ENCODE assay signal across 8 cellular contexts in genomic region chr12:85279449-85280137, GRCh38. TPM values are rescaled to one million over a fixed set of nuclear protein-coding genes. Genes with fewer than 3 reads are reported as not detected.
A peak's percentile ranks its signal among the peaks of the same experiment; 100 is the strongest.
DNase-seq lines count a peak whose midpoint lies in the region; ATAC-seq and TF ChIP-seq lines count a peak whose summit lies in the region.

No MANE protein-coding gene starts in this region.

- H3K9me3 ChIP-seq in SK-N-MC (ENCODE audit: low read depth, low read length) (no peaks in the 10 kb centered on the region), left ventricle myocardium inferior (replicated peaks) (no peaks in the 10 kb centered on the region)

- TF ChIP-seq CTCF in left ventricle myocardium inferior (IDR thresholded peaks at IDR 0.05; ENCODE audit: borderline replicate concordance), result no peak
- no peak for TF ChIP-seq CTCF in retinal pigment epithelial cell (conservative IDR thresholded peaks at IDR 0.05; ENCODE audit: low read depth, low read length)
- no peak for TF ChIP-seq CTCF in GM20000 (IDR thresholded peaks at IDR 0.05; ENCODE audit: extremely low read depth, missing control alignments)

- no peaks in the 10 kb centered on the region for H3K36me3 ChIP-seq in SK-N-MC (ENCODE audit: insufficient read depth, low read length)
- no peaks in the 10 kb centered on the region for H3K36me3 ChIP-seq in left ventricle myocardium inferior

- peaks cover 100% of the 10 kb centered on the region for H3K27me3 ChIP-seq in left ventricle myocardium inferior (ENCODE audit: low read depth)

- no peak overlapping the region for H3K27ac ChIP-seq in SK-N-MC
- no peak overlapping the region for H3K27ac ChIP-seq in left ventricle myocardium inferior (replicated peaks)

- intact Hi-C loops in left ventricle myocardium inferior (cut with micrococcal nuclease), result no loop called here

- H3K4me1 ChIP-seq in left ventricle myocardium inferior, result peaks cover 26% of the 10 kb centered on the region

- H3K9ac ChIP-seq in SK-N-MC (ENCODE audit: insufficient read length), result peak overlapping the region; percentile 92

- DNase-seq in SK-N-MC (ENCODE audit: low read depth, low spot score), result no peak
- DNase-seq in left ventricle myocardium inferior, result peak; percentile 11
- DNase-seq in retinal pigment epithelial cell (ENCODE audit: low read depth), result no peak
- no peak for DNase-seq in GM20000 (ENCODE audit: low spot score)
- no peak for DNase-seq in central memory CD4-positive, alpha-beta T cell
- no peak for DNase-seq in HT-29 (ENCODE audit: low spot score)
- no peak for DNase-seq in stimulated activated naive CD8-positive, alpha-beta T cell treated with anti-CD3 and anti-CD28 coated beads, Interleukin-15, Interleukin-2, amounts not matched to agents 100 U/mL and 50 U/mL, for 24 hours

- ATAC-seq in GM18511 (IDR thresholded peaks at IDR 0.05; ENCODE audit: unreplicated experiment), result peak; percentile 19
- no peak for ATAC-seq in stimulated activated naive CD8-positive, alpha-beta T cell treated with anti-CD3 and anti-CD28 coated beads, Interleukin-15, Interleukin-2, amounts not matched to agents 100 U/mL and 50 U/mL, for 24 hours

- peak overlapping the region; percentile 95 for H3K4me3 ChIP-seq in SK-N-MC
- H3K4me3 ChIP-seq in left ventricle myocardium inferior, result peak overlapping the region; percentile 60
- peak overlapping the region; percentile 62 for H3K4me3 ChIP-seq in retinal pigment epithelial cell (ENCODE audit: low read length)

RNA-seq across cellular contexts. Expression of gene ALX1, which starts 0.4 kb away (rescaled TPM):
- total RNA-seq in left ventricle myocardium inferior, result not detected
- total RNA-seq in HT-29 (2014; rRNA removed; shearing (Covaris generic)), result not detected in 2 replicates
